In the genomic region with DNA sequence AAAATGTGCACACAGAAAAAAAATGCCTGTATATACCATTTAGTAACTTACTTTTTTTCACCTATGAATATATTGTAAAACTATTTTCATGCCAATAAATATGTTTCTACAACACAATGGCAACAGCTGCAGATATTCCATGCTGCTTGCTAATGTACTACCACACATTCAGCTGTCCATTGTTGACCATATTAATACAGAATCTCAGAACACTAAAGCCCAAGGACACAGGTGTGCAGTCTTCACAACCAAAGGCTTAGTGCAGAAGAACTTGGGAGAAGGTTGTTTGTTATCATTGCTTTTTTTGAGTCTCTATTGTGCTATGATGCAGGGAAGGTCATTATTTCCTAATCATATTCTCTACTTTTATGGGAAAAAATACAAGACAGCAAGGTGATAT, we compare ENCODE assay signal across 6 cellular contexts.
"Had no signal": no experiment of that assay in that cellular context is flagged by ENCODE, and none has a peak within 500 bp of the region (broad histone marks: within the 10 kb centered on the region; RNA-seq: fewer than 3 reads in every experiment).

No MANE protein-coding gene starts in this region.

- H3K4me3 ChIP-seq: GM23338, HAP-1 had no signal

- DNase-seq: HFFc6, KBM-7 had no signal

- ATAC-seq: GM23338, HCT116, HepG2 had no signal
